1 cellular context compared by ENCODE assay signal in genomic region chr12:66698558-66698957, GRCh38.
TF ChIP-seq lines count a peak whose summit lies in the region.

No MANE protein-coding gene starts in this region.

TF ChIP-seq in GM23338, 12 proteins besides CTCF, POLR2A, EP300 and RAD21 (continued from another document):
- TF ChIP-seq REST (IDR thresholded peaks at IDR 0.05; ENCODE audit: unreplicated experiment) (no peak), POLR2AphosphoS5 (IDR thresholded peaks at IDR 0.05; ENCODE audit: low read depth) (no peak)
